19 cellular contexts compared by ENCODE assay signal in genomic region chr1:11057477-11057876, GRCh38. TPM values are rescaled to one million over a fixed set of nuclear protein-coding genes. Genes with fewer than 3 reads are reported as not detected.
DNase-seq lines count a peak whose midpoint lies in the region; ATAC-seq and TF ChIP-seq lines count a peak whose summit lies in the region.
"Had no signal": no experiment of that assay in that cellular context is flagged by ENCODE, and none has a peak within 500 bp of the region (broad histone marks: within the 10 kb centered on the region; RNA-seq: fewer than 3 reads in every experiment).

No MANE protein-coding gene starts in this region.

- no peak for DNase-seq in stimulated activated naive CD8-positive, alpha-beta T cell treated with anti-CD3 and anti-CD28 coated beads, Interleukin-15, Interleukin-2, amounts not matched to agents 100 U/mL and 50 U/mL, for 24 hours
- no peak for DNase-seq in PC-3
- no peak for DNase-seq in endothelial cell (ENCODE audit: low spot score)
- DNase-seq in type B pancreatic cell (ENCODE audit: extremely low spot score, unreplicated experiment): no peak
- no peak for DNase-seq in NOMO-1 (lab: John Stamatoyannopoulos, UW; ENCODE audit: unreplicated experiment in 2 of 2)
- DNase-seq in SIG-M5 treated with dmso at 0.1 percent for 504 hours (lab: John Stamatoyannopoulos, UW; ENCODE audit: unreplicated experiment): no peak
- DNase-seq: activated CD8-positive, alpha-beta memory T cell treated with anti-CD3 and anti-CD28 coated beads, Interleukin-2, amount 50 U/mL, for 48 hours; adrenal gland; KBM-7; midbrain; NCI-H1092; NCI-H526 treated with DMSO at 0.1 percent for 48 hours; SW 1271; transverse colon had no signal

- BruUV-seq in PC-3 (replicated peaks; lab: Mats Ljungman, UMichigan): no TSS peak

- intact Hi-C loops in PC-3 (cut with micrococcal nuclease): no loop called here

- no peaks in the 10 kb centered on the region for H3F3A ChIP-seq in PC-3 (ENCODE audit: low read length, unreplicated experiment)

- H3K27ac Mint-ChIP-seq in stimulated activated naive CD8-positive, alpha-beta T cell treated with anti-CD3 and anti-CD28 coated beads, Interleukin-15, Interleukin-2, amounts not matched to agents 100 ng/mL and 50 ng/mL, for 24 hours: peak overlapping the region; percentile 52
- H3K27ac Mint-ChIP-seq in endothelial cell (ENCODE audit: unreplicated experiment) (no peak overlapping the region), type B pancreatic cell (no peak overlapping the region)

- CTCF ChIA-PET in PC-3 (lab: Charles Lee): no interaction called here

- peak overlapping the region; percentile 100; the same call in 1 of the 2 replicates for H3K4me3 ChIP-seq in PC-3 (ENCODE audit: low read length)
- H3K4me3 ChIP-seq: adrenal gland, transverse colon had no signal

- H3K36me3 ChIP-seq in PC-3 (ENCODE audit: low read depth, low read length): peaks cover 21% of the 10 kb centered on the region

- H3K4me2 ChIP-seq in PC-3 (ENCODE audit: low read length): peak overlapping the region; percentile 99

- no peaks in the 10 kb centered on the region for H3K9me3 ChIP-seq in PC-3 (ENCODE audit: low read length)
- H3K9me3 ChIP-seq: adrenal gland, transverse colon had no signal

- no peak for ATAC-seq in stimulated activated naive CD8-positive, alpha-beta T cell treated with anti-CD3 and anti-CD28 coated beads, Interleukin-15, Interleukin-2, amounts not matched to agents 100 U/mL and 50 U/mL, for 24 hours
- ATAC-seq in PC-3: no peak
- ATAC-seq in GM18873 (IDR thresholded peaks at IDR 0.05; ENCODE audit: low FRiP score, unreplicated experiment): no peak

- no peaks in the 10 kb centered on the region for H3K27me3 Mint-ChIP-seq in stimulated activated naive CD8-positive, alpha-beta T cell treated with anti-CD3 and anti-CD28 coated beads, Interleukin-15, Interleukin-2, amounts not matched to agents 100 ng/mL and 50 ng/mL, for 24 hours
- H3K27me3 Mint-ChIP-seq in endothelial cell (ENCODE audit: unreplicated experiment) (peaks cover 3% of the 10 kb centered on the region), type B pancreatic cell (no peaks in the 10 kb centered on the region)
- H3K27me3 Mint-ChIP-seq: central memory CD8-positive, alpha-beta T cell had no signal

- H3K9me3 Mint-ChIP-seq in stimulated activated naive CD8-positive, alpha-beta T cell treated with anti-CD3 and anti-CD28 coated beads, Interleukin-15, Interleukin-2, amounts not matched to agents 100 ng/mL and 50 ng/mL, for 24 hours: no peaks in the 10 kb centered on the region
- H3K9me3 Mint-ChIP-seq in endothelial cell (ENCODE audit: unreplicated experiment) (no peaks in the 10 kb centered on the region), type B pancreatic cell (no peaks in the 10 kb centered on the region)
- H3K9me3 Mint-ChIP-seq: central memory CD8-positive, alpha-beta T cell had no signal

- peak overlapping the region; percentile 95 for H3K4me3 Mint-ChIP-seq in stimulated activated naive CD8-positive, alpha-beta T cell treated with anti-CD3 and anti-CD28 coated beads, Interleukin-15, Interleukin-2, amounts not matched to agents 100 ng/mL and 50 ng/mL, for 24 hours
- H3K4me3 Mint-ChIP-seq in endothelial cell (ENCODE audit: unreplicated experiment) (peak overlapping the region; percentile 79), type B pancreatic cell (peak overlapping the region; percentile 51)

- H4K20me1 ChIP-seq in PC-3 (ENCODE audit: low read length): no peaks in the 10 kb centered on the region

- H3K4me1 Mint-ChIP-seq in stimulated activated naive CD8-positive, alpha-beta T cell treated with anti-CD3 and anti-CD28 coated beads, Interleukin-15, Interleukin-2, amounts not matched to agents 100 ng/mL and 50 ng/mL, for 24 hours (ENCODE audit: low read depth): peaks cover 46% of the 10 kb centered on the region
- H3K4me1 Mint-ChIP-seq in endothelial cell (ENCODE audit: unreplicated experiment): peaks cover 13% of the 10 kb centered on the region
- peaks cover 11% of the 10 kb centered on the region for H3K4me1 Mint-ChIP-seq in type B pancreatic cell (ENCODE audit: unreplicated experiment)

- no peaks in the 10 kb centered on the region for H3K27me3 ChIP-seq in PC-3 (ENCODE audit: low read length)
- H3K27me3 ChIP-seq: adrenal gland, transverse colon had no signal

- H3K9ac ChIP-seq in PC-3 (ENCODE audit: low read length): no peak overlapping the region

- POLR2A ChIA-PET in PC-3 (lab: Charles Lee; ENCODE audit: unreplicated experiment): interaction anchor here (0.7 kb wide), 1 partner anchor 90 kb away, joined by 18 read pairs; no protein-coding TSS in a partner anchor

- H3K27ac ChIP-seq in PC-3 (ENCODE audit: low read length): no peak overlapping the region
- H3K27ac ChIP-seq: adrenal gland, HL-60, transverse colon had no signal

- H3K36me3 Mint-ChIP-seq in stimulated activated naive CD8-positive, alpha-beta T cell treated with anti-CD3 and anti-CD28 coated beads, Interleukin-15, Interleukin-2, amounts not matched to agents 100 ng/mL and 50 ng/mL, for 24 hours (ENCODE audit: low read depth): peaks cover 45% of the 10 kb centered on the region
- H3K36me3 Mint-ChIP-seq in endothelial cell (ENCODE audit: low read depth, unreplicated experiment) (peaks cover 3% of the 10 kb centered on the region), type B pancreatic cell (no peaks in the 10 kb centered on the region)

- H2AFZ ChIP-seq in PC-3 (ENCODE audit: low read length): no peak overlapping the region

- TF ChIP-seq CTCF in PC-3 (conservative IDR thresholded peaks at IDR 0.05; ENCODE audit: low read depth, low read length): no peak
- no peak for TF ChIP-seq CTCF in endothelial cell (IDR thresholded peaks at IDR 0.05; ENCODE audit: unreplicated experiment)
- no peak for TF ChIP-seq CTCF in type B pancreatic cell (conservative IDR thresholded peaks at IDR 0.05)

- H3K9me2 ChIP-seq in PC-3 (replicated peaks; ENCODE audit: low read length): no peaks in the 10 kb centered on the region

- H3K79me2 ChIP-seq in PC-3 (ENCODE audit: low read length): peaks cover 53% of the 10 kb centered on the region

- peaks cover 16% of the 10 kb centered on the region; the same call in 1 of the 2 replicates for H3K4me1 ChIP-seq in PC-3 (ENCODE audit: insufficient read depth, low read length)

RNA-seq across cellular contexts. Expression of gene SRM, which starts 2.3 kb away (rescaled TPM):
- total RNA-seq in PC-3 (2014; rRNA removed) (151 and 290 TPM in 2 replicates), endothelial cell (ENCODE audit: unreplicated experiment) (51.0 TPM), type B pancreatic cell (ENCODE audit: low replicate concordance) (61.5 and 92.6 TPM in 2 replicates)

RNA-seq across cellular contexts. Expression of gene MASP2, which starts 10.4 kb away (rescaled TPM):
- total RNA-seq in PC-3 (2014; rRNA removed) (0.26 and 0.92 TPM in 2 replicates), endothelial cell (ENCODE audit: unreplicated experiment) (not detected), type B pancreatic cell (ENCODE audit: low replicate concordance) (0.29 and 0.34 TPM in 2 replicates)
- total RNA-seq: adrenal gland, osteoblast, transverse colon had no signal

RNA-seq across cellular contexts. Expression of gene EXOSC10, which starts 42.2 kb away (rescaled TPM):
- total RNA-seq in PC-3 (2014; rRNA removed): 95.9 and 96.3 TPM in 2 replicates
- 80.6 TPM for total RNA-seq in endothelial cell (ENCODE audit: unreplicated experiment)
- 63.5 and 81.8 TPM in 2 replicates for total RNA-seq in type B pancreatic cell (ENCODE audit: low replicate concordance)

RNA-seq across cellular contexts. Expression of gene TARDBP, which starts 45.0 kb away (rescaled TPM):
- total RNA-seq in PC-3 (2014; rRNA removed) (78.5 and 102 TPM in 2 replicates), endothelial cell (ENCODE audit: unreplicated experiment) (161 TPM), type B pancreatic cell (ENCODE audit: low replicate concordance) (153 and 188 TPM in 2 replicates)
